In the genomic region with DNA sequence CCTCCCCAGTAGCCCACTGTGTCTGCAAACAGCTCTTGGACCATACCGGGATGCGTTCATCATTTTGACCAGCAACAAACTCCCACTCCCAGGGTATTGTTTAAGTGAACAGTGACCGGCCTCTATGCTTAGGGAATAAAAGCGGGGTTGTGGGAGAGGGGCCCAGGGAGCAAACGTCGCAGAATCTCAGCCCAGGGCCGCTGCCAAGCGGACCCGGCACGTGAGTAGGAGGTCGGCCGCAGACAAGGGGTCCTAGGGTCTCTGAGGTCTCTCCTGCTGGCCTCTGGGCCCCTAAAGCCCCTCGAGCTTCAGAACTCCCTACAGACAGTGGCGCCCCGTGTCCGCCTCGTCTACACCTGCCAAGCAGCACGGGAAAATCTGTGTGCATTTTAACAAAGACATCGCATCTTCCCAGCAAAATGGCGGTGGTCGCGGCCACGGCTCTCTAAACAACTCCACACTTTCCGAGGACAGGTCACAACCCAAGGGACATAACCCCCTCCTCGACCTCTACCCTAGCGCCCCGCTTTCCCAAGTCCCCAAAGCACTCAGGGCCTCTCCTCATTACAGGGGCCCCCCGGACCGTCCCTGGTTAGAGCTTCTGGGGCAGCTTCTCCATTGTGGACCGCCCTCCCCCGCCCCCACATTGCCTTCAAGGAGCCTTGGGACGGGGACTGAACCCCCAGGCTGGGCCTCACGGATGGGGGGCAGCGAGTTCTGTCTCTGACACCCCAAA, we compare ENCODE assay signal across 1 cellular context.
TF ChIP-seq lines count a peak whose summit lies in the region.

No MANE protein-coding gene starts in this region.

TF ChIP-seq in HepG2, 621 proteins besides CTCF, POLR2A, EP300 and RAD21 (continued from another document and continues in another):
- TF ChIP-seq, protein P1, sequence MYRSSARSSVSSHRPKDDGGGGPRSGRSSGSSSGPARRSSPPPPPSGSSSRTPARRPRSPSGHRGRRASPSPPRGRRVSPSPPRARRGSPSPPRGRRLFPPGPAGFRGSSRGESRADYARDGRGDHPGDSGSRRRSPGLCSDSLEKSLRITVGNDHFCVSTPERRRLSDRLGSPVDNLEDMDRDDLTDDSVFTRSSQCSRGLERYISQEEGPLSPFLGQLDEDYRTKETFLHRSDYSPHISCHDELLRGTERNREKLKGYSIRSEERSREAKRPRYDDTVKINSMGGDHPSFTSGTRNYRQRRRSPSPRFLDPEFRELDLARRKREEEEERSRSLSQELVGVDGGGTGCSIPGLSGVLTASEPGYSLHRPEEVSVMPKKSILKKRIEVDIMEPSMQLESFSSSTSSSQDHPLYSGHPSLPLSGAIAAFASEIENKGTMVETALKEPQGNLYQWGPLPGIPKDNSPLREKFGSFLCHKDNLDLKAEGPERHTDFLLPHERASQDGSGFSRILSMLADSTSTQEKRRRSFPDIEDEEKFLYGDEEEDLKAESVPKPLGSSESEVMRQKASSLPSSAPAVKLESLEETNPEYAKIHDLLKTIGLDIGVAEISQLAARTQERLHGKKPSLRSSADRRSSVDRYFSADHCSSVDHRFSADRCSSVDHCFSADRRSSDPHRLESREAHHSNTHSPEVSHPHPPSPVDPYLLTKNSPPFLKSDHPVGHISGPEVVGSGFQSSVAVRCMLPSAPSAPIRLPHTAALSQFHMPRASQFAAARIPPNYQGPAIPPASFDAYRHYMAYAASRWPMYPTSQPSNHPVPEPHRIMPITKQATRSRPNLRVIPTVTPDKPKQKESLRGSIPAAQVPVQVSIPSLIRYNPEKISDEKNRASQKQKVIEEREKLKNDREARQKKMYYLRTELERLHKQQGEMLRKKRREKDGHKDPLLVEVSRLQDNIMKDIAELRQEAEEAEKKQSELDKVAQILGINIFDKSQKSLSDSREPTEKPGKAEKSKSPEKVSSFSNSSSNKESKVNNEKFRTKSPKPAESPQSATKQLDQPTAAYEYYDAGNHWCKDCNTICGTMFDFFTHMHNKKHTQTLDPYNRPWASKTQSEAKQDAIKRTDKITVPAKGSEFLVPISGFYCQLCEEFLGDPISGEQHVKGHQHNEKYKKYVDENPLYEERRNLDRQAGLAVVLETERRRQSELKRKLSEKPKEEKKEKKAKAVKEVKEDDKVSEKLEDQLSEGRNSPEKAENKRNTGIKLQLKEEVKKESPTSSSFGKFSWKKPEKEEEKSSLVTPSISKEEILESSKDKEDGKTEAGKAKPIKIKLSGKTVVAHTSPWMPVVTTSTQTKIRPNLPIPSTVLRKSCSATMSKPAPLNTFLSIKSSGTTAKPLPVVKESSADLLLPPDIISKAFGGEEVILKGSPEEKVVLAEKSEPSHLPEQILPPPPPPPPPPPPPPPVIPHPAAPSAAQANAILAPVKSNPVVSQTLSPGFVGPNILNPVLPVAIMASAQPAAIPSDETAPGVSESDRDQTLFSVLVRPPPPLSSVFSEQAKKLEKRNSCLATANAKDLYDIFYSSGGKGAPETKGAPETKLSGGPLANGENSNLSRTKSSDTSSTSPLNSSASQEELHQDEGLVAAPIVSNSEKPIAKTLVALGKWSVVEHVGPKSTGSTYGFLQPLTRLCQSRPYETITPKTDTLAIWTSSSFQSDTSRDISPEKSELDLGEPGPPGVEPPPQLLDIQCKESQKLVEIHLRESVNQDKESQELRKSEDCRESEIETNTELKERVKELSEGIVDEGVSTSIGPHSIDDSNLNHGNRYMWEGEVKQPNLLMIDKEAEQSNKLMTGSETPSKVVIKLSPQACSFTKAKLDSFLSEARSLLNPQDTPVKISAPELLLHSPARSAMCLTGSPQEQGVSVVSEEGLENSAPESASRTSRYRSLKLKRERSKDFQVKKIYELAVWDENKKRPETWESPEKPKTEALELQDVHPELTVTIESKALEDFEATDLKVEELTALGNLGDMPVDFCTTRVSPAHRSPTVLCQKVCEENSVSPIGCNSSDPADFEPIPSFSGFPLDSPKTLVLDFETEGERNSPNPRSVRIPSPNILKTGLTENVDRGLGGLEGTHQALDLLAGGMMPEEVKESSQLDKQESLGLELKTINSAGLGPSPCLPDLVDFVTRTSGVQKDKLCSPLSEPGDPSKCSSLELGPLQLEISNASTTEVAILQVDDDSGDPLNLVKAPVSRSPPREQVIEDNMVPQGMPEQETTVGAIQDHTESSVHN (CRISPR knock-in tag; IDR thresholded peaks at IDR 0.05), result no peak
- TF ChIP-seq HNF4A (CRISPR knock-in tag; IDR thresholded peaks at IDR 0.05) (no peak; the same call in 1 of the 2 replicates), MAFK (conservative IDR thresholded peaks at IDR 0.05 in 1 of 2, IDR thresholded peaks at IDR 0.05 in 1 of 2; ENCODE audit: low read length in 2 of 2) (no peak), KAT7 (CRISPR knock-in tag; IDR thresholded peaks at IDR 0.05; ENCODE audit: borderline replicate concordance) (no peak), ZFY (CRISPR knock-in tag; IDR thresholded peaks at IDR 0.05) (peak; percentile 38; the same call in 1 of the 2 replicates), KLF12 (CRISPR knock-in tag; IDR thresholded peaks at IDR 0.05; ENCODE audit: borderline replicate concordance) (0 out of 2 replicates have a peak, but pooled peaks have one; percentile 31), TBP (CRISPR knock-in tag; IDR thresholded peaks at IDR 0.05) (no peak), ZNF20 (CRISPR knock-in tag; IDR thresholded peaks at IDR 0.05) (no peak), SMYD3 (CRISPR knock-in tag; IDR thresholded peaks at IDR 0.05) (no peak), EHMT2 (IDR thresholded peaks at IDR 0.05; ENCODE audit: borderline replicate concordance, low read depth, low read length) (no peak), CC2D1A (CRISPR knock-in tag; IDR thresholded peaks at IDR 0.05) (no peak), ZSCAN29 (CRISPR knock-in tag; conservative IDR thresholded peaks at IDR 0.05) (peak; percentile 96), SP1 (IDR thresholded peaks at IDR 0.05) (no peak), SP1 (CRISPR knock-in tag; IDR thresholded peaks at IDR 0.05) (no peak), ATM (IDR thresholded peaks at IDR 0.05; ENCODE audit: borderline replicate concordance) (no peak), ZNF777 (CRISPR knock-in tag; IDR thresholded peaks at IDR 0.05) (peak; percentile 76; the same call in 1 of the 2 replicates), ZNF598 (CRISPR knock-in tag; IDR thresholded peaks at IDR 0.05; ENCODE audit: borderline replicate concordance) (0 out of 2 replicates have a peak, but pooled peaks have one; percentile 16), SOX5 (CRISPR knock-in tag; IDR thresholded peaks at IDR 0.05; ENCODE audit: borderline replicate concordance) (no peak), ZNF33B (CRISPR knock-in tag; IDR thresholded peaks at IDR 0.05) (no peak), PTBP1 (IDR thresholded peaks at IDR 0.05; ENCODE audit: low read depth, low read length, poor library complexity, severe bottlenecking) (no peak), RXRB (CRISPR knock-in tag; IDR thresholded peaks at IDR 0.05; ENCODE audit: borderline replicate concordance) (no peak), MED1 (CRISPR knock-in tag; IDR thresholded peaks at IDR 0.05) (no peak), ZFP82 (CRISPR knock-in tag; IDR thresholded peaks at IDR 0.05; ENCODE audit: borderline replicate concordance) (0 out of 2 replicates have a peak, but pooled peaks have one; percentile 17), ZNF251 (CRISPR knock-in tag; IDR thresholded peaks at IDR 0.05) (no peak), ZNF446 (CRISPR knock-in tag; IDR thresholded peaks at IDR 0.05) (no peak), RFXAP (CRISPR knock-in tag; IDR thresholded peaks at IDR 0.05; ENCODE audit: borderline replicate concordance) (0 out of 2 replicates have a peak, but pooled peaks have one; percentile 30), ELF4 (CRISPR knock-in tag; IDR thresholded peaks at IDR 0.05; ENCODE audit: borderline replicate concordance) (no peak), TOE1 (CRISPR knock-in tag; IDR thresholded peaks at IDR 0.05) (no peak), STAG1 (CRISPR knock-in tag; IDR thresholded peaks at IDR 0.05) (no peak), ZFP36L2 (CRISPR knock-in tag; IDR thresholded peaks at IDR 0.05) (no peak), FLYWCH1 (CRISPR knock-in tag; IDR thresholded peaks at IDR 0.05) (0 out of 2 replicates have a peak, but pooled peaks have one; percentile 2), RCOR2 (CRISPR knock-in tag; IDR thresholded peaks at IDR 0.05) (no peak), ZNF136 (CRISPR knock-in tag; IDR thresholded peaks at IDR 0.05; ENCODE audit: low read depth) (no peak), ZNF225 (CRISPR knock-in tag; IDR thresholded peaks at IDR 0.05) (0 out of 2 replicates have a peak, but pooled peaks have one; percentile 73), FOXK2 (IDR thresholded peaks at IDR 0.05) (no peak), MAZ (IDR thresholded peaks at IDR 0.05; ENCODE audit: borderline replicate concordance, low read depth, low read length) (0 out of 2 replicates have a peak, but pooled peaks have one; percentile 38), MAZ (CRISPR knock-in tag; IDR thresholded peaks at IDR 0.05; ENCODE audit: low read depth) (no peak), ZNF737 (CRISPR knock-in tag; IDR thresholded peaks at IDR 0.05; ENCODE audit: borderline replicate concordance) (no peak)
- TF ChIP-seq, protein P2, sequence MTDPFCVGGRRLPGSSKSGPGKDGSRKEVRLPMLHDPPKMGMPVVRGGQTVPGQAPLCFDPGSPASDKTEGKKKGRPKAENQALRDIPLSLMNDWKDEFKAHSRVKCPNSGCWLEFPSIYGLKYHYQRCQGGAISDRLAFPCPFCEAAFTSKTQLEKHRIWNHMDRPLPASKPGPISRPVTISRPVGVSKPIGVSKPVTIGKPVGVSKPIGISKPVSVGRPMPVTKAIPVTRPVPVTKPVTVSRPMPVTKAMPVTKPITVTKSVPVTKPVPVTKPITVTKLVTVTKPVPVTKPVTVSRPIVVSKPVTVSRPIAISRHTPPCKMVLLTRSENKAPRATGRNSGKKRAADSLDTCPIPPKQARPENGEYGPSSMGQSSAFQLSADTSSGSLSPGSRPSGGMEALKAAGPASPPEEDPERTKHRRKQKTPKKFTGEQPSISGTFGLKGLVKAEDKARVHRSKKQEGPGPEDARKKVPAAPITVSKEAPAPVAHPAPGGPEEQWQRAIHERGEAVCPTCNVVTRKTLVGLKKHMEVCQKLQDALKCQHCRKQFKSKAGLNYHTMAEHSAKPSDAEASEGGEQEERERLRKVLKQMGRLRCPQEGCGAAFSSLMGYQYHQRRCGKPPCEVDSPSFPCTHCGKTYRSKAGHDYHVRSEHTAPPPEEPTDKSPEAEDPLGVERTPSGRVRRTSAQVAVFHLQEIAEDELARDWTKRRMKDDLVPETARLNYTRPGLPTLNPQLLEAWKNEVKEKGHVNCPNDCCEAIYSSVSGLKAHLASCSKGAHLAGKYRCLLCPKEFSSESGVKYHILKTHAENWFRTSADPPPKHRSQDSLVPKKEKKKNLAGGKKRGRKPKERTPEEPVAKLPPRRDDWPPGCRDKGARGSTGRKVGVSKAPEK (CRISPR knock-in tag; IDR thresholded peaks at IDR 0.05; ENCODE audit: borderline replicate concordance), result no peak
- TF ChIP-seq, protein P3, sequence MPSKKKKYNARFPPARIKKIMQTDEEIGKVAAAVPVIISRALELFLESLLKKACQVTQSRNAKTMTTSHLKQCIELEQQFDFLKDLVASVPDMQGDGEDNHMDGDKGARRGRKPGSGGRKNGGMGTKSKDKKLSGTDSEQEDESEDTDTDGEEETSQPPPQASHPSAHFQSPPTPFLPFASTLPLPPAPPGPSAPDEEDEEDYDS (CRISPR knock-in tag; IDR thresholded peaks at IDR 0.05), result no peak
- TF ChIP-seq, protein P4, sequence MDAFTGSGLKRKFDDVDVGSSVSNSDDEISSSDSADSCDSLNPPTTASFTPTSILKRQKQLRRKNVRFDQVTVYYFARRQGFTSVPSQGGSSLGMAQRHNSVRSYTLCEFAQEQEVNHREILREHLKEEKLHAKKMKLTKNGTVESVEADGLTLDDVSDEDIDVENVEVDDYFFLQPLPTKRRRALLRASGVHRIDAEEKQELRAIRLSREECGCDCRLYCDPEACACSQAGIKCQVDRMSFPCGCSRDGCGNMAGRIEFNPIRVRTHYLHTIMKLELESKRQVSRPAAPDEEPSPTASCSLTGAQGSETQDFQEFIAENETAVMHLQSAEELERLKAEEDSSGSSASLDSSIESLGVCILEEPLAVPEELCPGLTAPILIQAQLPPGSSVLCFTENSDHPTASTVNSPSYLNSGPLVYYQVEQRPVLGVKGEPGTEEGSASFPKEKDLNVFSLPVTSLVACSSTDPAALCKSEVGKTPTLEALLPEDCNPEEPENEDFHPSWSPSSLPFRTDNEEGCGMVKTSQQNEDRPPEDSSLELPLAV (CRISPR knock-in tag; conservative IDR thresholded peaks at IDR 0.05; ENCODE audit: low read depth), result no peak
- TF ChIP-seq, protein P5, sequence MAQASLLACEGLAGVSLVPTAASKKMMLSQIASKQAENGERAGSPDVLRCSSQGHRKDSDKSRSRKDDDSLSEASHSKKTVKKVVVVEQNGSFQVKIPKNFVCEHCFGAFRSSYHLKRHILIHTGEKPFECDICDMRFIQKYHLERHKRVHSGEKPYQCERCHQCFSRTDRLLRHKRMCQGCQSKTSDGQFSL (CRISPR knock-in tag; IDR thresholded peaks at IDR 0.05), result 0 out of 2 replicates have a peak, but pooled peaks have one; percentile 32
- TF ChIP-seq, protein P6, sequence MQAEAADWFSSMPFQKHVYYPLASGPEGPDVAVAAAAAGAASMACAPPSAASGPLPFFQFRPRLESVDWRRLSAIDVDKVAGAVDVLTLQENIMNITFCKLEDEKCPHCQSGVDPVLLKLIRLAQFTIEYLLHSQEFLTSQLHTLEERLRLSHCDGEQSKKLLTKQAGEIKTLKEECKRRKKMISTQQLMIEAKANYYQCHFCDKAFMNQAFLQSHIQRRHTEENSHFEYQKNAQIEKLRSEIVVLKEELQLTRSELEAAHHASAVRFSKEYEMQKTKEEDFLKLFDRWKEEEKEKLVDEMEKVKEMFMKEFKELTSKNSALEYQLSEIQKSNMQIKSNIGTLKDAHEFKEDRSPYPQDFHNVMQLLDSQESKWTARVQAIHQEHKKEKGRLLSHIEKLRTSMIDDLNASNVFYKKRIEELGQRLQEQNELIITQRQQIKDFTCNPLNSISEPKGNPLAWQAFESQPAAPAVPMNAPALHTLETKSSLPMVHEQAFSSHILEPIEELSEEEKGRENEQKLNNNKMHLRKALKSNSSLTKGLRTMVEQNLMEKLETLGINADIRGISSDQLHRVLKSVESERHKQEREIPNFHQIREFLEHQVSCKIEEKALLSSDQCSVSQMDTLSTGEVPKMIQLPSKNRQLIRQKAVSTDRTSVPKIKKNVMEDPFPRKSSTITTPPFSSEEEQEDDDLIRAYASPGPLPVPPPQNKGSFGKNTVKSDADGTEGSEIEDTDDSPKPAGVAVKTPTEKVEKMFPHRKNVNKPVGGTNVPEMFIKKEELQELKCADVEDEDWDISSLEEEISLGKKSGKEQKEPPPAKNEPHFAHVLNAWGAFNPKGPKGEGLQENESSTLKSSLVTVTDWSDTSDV (CRISPR knock-in tag; IDR thresholded peaks at IDR 0.05), result no peak
